Comparison of ENCODE assay signal across 1 cellular context in the genomic region with DNA sequence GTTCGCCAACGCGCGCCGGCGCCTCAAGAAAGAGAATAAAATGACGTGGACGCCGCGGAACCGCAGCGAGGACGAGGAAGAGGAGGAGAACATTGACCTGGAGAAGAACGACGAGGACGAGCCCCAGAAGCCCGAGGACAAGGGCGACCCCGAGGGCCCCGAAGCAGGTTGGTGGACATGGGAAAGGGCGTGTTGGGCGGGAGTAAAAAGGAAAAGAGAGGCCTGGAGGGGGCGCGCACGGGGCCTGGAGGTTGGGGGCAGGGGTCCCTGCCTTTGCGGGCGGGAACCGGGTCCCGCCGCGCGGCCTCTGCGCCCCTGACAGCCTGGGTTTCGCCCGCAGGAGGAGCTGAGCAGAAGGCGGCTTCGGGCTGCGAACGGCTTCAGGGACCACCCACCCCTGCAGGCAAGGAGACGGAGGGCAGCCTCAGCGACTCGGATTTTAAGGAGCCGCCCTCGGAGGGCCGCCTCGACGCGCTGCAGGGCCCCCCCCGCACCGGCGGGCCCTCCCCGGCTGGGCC.
TF ChIP-seq lines count a peak whose summit lies in the region.

No MANE protein-coding gene starts in this region.

TF ChIP-seq in WTC11, 78 proteins besides CTCF, POLR2A, EP300 and RAD21 (continued from another document):
- TF ChIP-seq, protein P1, sequence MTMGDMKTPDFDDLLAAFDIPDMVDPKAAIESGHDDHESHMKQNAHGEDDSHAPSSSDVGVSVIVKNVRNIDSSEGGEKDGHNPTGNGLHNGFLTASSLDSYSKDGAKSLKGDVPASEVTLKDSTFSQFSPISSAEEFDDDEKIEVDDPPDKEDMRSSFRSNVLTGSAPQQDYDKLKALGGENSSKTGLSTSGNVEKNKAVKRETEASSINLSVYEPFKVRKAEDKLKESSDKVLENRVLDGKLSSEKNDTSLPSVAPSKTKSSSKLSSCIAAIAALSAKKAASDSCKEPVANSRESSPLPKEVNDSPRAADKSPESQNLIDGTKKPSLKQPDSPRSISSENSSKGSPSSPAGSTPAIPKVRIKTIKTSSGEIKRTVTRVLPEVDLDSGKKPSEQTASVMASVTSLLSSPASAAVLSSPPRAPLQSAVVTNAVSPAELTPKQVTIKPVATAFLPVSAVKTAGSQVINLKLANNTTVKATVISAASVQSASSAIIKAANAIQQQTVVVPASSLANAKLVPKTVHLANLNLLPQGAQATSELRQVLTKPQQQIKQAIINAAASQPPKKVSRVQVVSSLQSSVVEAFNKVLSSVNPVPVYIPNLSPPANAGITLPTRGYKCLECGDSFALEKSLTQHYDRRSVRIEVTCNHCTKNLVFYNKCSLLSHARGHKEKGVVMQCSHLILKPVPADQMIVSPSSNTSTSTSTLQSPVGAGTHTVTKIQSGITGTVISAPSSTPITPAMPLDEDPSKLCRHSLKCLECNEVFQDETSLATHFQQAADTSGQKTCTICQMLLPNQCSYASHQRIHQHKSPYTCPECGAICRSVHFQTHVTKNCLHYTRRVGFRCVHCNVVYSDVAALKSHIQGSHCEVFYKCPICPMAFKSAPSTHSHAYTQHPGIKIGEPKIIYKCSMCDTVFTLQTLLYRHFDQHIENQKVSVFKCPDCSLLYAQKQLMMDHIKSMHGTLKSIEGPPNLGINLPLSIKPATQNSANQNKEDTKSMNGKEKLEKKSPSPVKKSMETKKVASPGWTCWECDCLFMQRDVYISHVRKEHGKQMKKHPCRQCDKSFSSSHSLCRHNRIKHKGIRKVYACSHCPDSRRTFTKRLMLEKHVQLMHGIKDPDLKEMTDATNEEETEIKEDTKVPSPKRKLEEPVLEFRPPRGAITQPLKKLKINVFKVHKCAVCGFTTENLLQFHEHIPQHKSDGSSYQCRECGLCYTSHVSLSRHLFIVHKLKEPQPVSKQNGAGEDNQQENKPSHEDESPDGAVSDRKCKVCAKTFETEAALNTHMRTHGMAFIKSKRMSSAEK (CRISPR knock-in tag; IDR thresholded peaks at IDR 0.05; ENCODE audit: borderline replicate concordance) = no peak
- no peak for TF ChIP-seq OVOL2 (CRISPR knock-in tag; IDR thresholded peaks at IDR 0.05; ENCODE audit: borderline replicate concordance)
- no peak for TF ChIP-seq JUN (CRISPR knock-in tag; IDR thresholded peaks at IDR 0.05)
- TF ChIP-seq, protein P2, sequence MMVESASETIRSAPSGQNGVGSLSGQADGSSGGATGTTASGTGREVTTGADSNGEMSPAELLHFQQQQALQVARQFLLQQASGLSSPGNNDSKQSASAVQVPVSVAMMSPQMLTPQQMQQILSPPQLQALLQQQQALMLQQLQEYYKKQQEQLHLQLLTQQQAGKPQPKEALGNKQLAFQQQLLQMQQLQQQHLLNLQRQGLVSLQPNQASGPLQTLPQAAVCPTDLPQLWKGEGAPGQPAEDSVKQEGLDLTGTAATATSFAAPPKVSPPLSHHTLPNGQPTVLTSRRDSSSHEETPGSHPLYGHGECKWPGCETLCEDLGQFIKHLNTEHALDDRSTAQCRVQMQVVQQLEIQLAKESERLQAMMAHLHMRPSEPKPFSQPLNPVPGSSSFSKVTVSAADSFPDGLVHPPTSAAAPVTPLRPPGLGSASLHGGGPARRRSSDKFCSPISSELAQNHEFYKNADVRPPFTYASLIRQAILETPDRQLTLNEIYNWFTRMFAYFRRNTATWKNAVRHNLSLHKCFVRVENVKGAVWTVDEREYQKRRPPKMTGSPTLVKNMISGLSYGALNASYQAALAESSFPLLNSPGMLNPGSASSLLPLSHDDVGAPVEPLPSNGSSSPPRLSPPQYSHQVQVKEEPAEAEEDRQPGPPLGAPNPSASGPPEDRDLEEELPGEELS (CRISPR knock-in tag; IDR thresholded peaks at IDR 0.05) = no peak
- TF ChIP-seq SMAD4 (CRISPR knock-in tag; IDR thresholded peaks at IDR 0.05) = no peak
- TF ChIP-seq FOXP1 (CRISPR knock-in tag; IDR thresholded peaks at IDR 0.05; ENCODE audit: borderline replicate concordance) = no peak
